In the genomic region with DNA sequence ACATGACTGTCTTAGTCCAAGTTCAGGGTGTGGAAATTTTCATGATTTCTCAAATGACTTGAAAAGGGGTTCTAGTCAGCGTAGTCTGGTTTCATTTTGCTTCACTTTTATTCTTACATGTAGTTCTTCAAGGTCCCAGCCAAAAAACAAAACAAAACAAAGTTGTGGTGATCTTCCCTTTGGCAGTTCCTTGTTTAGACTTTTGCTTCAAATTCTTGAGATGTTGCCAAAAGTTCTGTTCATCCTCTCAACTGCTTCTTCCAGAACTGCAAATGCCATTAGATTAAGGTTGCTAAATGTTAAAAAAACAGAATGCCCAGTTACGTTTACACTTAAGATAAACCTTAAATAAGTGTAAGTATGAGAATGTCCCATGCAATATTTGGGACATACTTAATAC, we compare ENCODE assay signal across 17 cellular contexts.
"Had no signal": no experiment of that assay in that cellular context is flagged by ENCODE, and none has a peak within 500 bp of the region (broad histone marks: within the 10 kb centered on the region; RNA-seq: fewer than 3 reads in every experiment).

No MANE protein-coding gene starts in this region.

- H3K36me3 Mint-ChIP-seq: activated CD4-positive, alpha-beta memory T cell treated with anti-CD3 and anti-CD28 coated beads for 36 hours; activated naive CD8-positive, alpha-beta T cell treated with anti-CD3 and anti-CD28 coated beads for 36 hours; stimulated activated naive B cell treated with anti-CD40 and anti-IgM and Interleukin-4, amounts not matched to agents 10 μg/mL and 1 μg/mL and 100 μg/mL, for 72 hours had no signal

- H3K4me1 Mint-ChIP-seq: activated naive CD8-positive, alpha-beta T cell treated with anti-CD3 and anti-CD28 coated beads for 36 hours; endodermal cell; neural crest cell; stimulated activated naive B cell treated with anti-CD40 and anti-IgM and Interleukin-4, amounts not matched to agents 10 μg/mL and 1 μg/mL and 100 μg/mL, for 72 hours had no signal

- H3K27ac Mint-ChIP-seq: activated CD4-positive, alpha-beta memory T cell treated with anti-CD3 and anti-CD28 coated beads for 36 hours; activated naive CD8-positive, alpha-beta T cell treated with anti-CD3 and anti-CD28 coated beads for 36 hours; endodermal cell; stimulated activated naive B cell treated with anti-CD40 and anti-IgM and Interleukin-4, amounts not matched to agents 10 μg/mL and 1 μg/mL and 100 μg/mL, for 72 hours had no signal

- H3K27me3 Mint-ChIP-seq: activated CD4-positive, alpha-beta memory T cell treated with anti-CD3 and anti-CD28 coated beads for 36 hours; activated naive CD8-positive, alpha-beta T cell treated with anti-CD3 and anti-CD28 coated beads for 36 hours; stimulated activated naive B cell treated with anti-CD40 and anti-IgM and Interleukin-4, amounts not matched to agents 10 μg/mL and 1 μg/mL and 100 μg/mL, for 72 hours had no signal

- DNase-seq: activated CD4-positive, alpha-beta memory T cell treated with anti-CD3 and anti-CD28 coated beads for 36 hours; activated CD4-positive, alpha-beta T cell treated with anti-CD3 and anti-CD28 coated beads for 1 hour; activated gamma-delta T cell treated with Interleukin-2 at 50 U/mL for 16 hours; activated naive CD8-positive, alpha-beta T cell treated with anti-CD3 and anti-CD28 coated beads for 36 hours; activated T-cell treated with anti-CD3 and anti-CD28 coated beads, Interleukin-2, amount 50 U/mL, for 48 hours; aorta; dermis blood vessel endothelial cell; endodermal cell; erythroblast; left ventricle myocardium superior; mesendoderm; ovary; stimulated activated naive B cell treated with anti-CD40 and anti-IgM and Interleukin-4, amounts not matched to agents 10 μg/mL and 1 μg/mL and 100 μg/mL, for 72 hours; trophoblast cell had no signal

- H3K9me3 Mint-ChIP-seq: activated naive CD8-positive, alpha-beta T cell treated with anti-CD3 and anti-CD28 coated beads for 36 hours; endodermal cell; neural crest cell had no signal

- FAIRE-seq: frontal cortex had no signal

- H3K4me3 ChIP-seq: ovary, skin epidermis had no signal

- H3K4me3 Mint-ChIP-seq: activated CD4-positive, alpha-beta memory T cell treated with anti-CD3 and anti-CD28 coated beads for 36 hours; activated naive CD8-positive, alpha-beta T cell treated with anti-CD3 and anti-CD28 coated beads for 36 hours; endodermal cell; neural crest cell; stimulated activated naive B cell treated with anti-CD40 and anti-IgM and Interleukin-4, amounts not matched to agents 10 μg/mL and 1 μg/mL and 100 μg/mL, for 72 hours had no signal
